In the genomic region with DNA sequence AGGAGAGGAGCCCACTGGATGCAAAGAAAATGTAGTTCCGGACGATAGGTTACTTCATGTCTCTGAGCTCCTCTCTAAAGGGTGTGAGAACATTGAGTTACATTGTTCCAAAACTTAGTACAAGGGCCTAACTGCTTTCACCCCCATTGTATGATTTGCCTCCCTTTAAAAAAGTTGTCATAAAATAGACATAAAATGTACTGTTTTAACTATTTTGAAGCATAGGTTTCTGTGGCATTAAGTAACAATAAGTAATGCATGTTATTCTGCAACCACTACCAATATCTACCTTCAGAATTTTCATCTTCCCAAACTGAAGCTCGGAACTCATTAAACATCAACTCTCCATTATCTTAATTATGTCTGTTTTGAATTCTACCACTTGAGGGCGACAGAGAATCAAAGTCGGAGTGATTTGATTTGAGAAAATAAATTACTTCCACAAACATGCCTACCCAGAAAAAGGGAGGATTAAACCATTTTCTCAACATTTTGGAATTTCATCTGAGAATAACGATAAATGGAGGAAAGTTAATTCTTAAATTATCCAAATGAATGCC, we compare ENCODE assay signal across 1 cellular context.
TF ChIP-seq lines count a peak whose summit lies in the region.

No MANE protein-coding gene starts in this region.

TF ChIP-seq in H1, 55 proteins besides CTCF, POLR2A, EP300 and RAD21:
- no peak for TF ChIP-seq USF2 (IDR thresholded peaks at IDR 0.05; ENCODE audit: low read length)
- no peak for TF ChIP-seq GABPA (IDR thresholded peaks at IDR 0.05; ENCODE audit: borderline replicate concordance, insufficient read depth, low read length)
- TF ChIP-seq SP1 (IDR thresholded peaks at IDR 0.05; ENCODE audit: low read depth, low read length), result no peak
- TF ChIP-seq HDAC2 (IDR thresholded peaks at IDR 0.05; ENCODE audit: borderline replicate concordance in 1 of 2, low read depth in 2 of 2, low read length in 2 of 2), result no peak
- TF ChIP-seq RNF2 (IDR thresholded peaks at IDR 0.05; ENCODE audit: borderline replicate concordance, low read depth, low read length, missing control alignments, poor library complexity, severe bottlenecking), result no peak
- no peak for TF ChIP-seq CTBP2 (IDR thresholded peaks at IDR 0.05; ENCODE audit: borderline replicate concordance, insufficient read depth, insufficient read length, low read length)
- TF ChIP-seq ATF3 (IDR thresholded peaks at IDR 0.05; ENCODE audit: insufficient read depth, low read depth, low read length), result no peak
- TF ChIP-seq, protein P1, sequence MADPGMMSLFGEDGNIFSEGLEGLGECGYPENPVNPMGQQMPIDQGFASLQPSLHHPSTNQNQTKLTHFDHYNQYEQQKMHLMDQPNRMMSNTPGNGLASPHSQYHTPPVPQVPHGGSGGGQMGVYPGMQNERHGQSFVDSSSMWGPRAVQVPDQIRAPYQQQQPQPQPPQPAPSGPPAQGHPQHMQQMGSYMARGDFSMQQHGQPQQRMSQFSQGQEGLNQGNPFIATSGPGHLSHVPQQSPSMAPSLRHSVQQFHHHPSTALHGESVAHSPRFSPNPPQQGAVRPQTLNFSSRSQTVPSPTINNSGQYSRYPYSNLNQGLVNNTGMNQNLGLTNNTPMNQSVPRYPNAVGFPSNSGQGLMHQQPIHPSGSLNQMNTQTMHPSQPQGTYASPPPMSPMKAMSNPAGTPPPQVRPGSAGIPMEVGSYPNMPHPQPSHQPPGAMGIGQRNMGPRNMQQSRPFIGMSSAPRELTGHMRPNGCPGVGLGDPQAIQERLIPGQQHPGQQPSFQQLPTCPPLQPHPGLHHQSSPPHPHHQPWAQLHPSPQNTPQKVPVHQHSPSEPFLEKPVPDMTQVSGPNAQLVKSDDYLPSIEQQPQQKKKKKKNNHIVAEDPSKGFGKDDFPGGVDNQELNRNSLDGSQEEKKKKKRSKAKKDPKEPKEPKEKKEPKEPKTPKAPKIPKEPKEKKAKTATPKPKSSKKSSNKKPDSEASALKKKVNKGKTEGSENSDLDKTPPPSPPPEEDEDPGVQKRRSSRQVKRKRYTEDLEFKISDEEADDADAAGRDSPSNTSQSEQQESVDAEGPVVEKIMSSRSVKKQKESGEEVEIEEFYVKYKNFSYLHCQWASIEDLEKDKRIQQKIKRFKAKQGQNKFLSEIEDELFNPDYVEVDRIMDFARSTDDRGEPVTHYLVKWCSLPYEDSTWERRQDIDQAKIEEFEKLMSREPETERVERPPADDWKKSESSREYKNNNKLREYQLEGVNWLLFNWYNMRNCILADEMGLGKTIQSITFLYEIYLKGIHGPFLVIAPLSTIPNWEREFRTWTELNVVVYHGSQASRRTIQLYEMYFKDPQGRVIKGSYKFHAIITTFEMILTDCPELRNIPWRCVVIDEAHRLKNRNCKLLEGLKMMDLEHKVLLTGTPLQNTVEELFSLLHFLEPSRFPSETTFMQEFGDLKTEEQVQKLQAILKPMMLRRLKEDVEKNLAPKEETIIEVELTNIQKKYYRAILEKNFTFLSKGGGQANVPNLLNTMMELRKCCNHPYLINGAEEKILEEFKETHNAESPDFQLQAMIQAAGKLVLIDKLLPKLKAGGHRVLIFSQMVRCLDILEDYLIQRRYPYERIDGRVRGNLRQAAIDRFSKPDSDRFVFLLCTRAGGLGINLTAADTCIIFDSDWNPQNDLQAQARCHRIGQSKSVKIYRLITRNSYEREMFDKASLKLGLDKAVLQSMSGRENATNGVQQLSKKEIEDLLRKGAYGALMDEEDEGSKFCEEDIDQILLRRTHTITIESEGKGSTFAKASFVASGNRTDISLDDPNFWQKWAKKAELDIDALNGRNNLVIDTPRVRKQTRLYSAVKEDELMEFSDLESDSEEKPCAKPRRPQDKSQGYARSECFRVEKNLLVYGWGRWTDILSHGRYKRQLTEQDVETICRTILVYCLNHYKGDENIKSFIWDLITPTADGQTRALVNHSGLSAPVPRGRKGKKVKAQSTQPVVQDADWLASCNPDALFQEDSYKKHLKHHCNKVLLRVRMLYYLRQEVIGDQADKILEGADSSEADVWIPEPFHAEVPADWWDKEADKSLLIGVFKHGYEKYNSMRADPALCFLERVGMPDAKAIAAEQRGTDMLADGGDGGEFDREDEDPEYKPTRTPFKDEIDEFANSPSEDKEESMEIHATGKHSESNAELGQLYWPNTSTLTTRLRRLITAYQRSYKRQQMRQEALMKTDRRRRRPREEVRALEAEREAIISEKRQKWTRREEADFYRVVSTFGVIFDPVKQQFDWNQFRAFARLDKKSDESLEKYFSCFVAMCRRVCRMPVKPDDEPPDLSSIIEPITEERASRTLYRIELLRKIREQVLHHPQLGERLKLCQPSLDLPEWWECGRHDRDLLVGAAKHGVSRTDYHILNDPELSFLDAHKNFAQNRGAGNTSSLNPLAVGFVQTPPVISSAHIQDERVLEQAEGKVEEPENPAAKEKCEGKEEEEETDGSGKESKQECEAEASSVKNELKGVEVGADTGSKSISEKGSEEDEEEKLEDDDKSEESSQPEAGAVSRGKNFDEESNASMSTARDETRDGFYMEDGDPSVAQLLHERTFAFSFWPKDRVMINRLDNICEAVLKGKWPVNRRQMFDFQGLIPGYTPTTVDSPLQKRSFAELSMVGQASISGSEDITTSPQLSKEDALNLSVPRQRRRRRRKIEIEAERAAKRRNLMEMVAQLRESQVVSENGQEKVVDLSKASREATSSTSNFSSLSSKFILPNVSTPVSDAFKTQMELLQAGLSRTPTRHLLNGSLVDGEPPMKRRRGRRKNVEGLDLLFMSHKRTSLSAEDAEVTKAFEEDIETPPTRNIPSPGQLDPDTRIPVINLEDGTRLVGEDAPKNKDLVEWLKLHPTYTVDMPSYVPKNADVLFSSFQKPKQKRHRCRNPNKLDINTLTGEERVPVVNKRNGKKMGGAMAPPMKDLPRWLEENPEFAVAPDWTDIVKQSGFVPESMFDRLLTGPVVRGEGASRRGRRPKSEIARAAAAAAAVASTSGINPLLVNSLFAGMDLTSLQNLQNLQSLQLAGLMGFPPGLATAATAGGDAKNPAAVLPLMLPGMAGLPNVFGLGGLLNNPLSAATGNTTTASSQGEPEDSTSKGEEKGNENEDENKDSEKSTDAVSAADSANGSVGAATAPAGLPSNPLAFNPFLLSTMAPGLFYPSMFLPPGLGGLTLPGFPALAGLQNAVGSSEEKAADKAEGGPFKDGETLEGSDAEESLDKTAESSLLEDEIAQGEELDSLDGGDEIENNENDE (IDR thresholded peaks at IDR 0.05; ENCODE audit: insufficient replicate concordance, low read length), result no peak
- no peak for TF ChIP-seq TEAD4 (IDR thresholded peaks at IDR 0.05; ENCODE audit: low read depth, low read length)
- TF ChIP-seq CBX8 (IDR thresholded peaks at IDR 0.05; ENCODE audit: borderline replicate concordance, low read depth, low read length), result no peak
- no peak for TF ChIP-seq TBP (IDR thresholded peaks at IDR 0.05; ENCODE audit: low read depth, low read length)
- TF ChIP-seq HDAC6 (IDR thresholded peaks at IDR 0.05; ENCODE audit: low read depth, low read length), result no peak
- TF ChIP-seq SAP30 (IDR thresholded peaks at IDR 0.05; ENCODE audit: insufficient read depth, insufficient replicate concordance, low read length), result no peak
- TF ChIP-seq SIRT6 (IDR thresholded peaks at IDR 0.05; ENCODE audit: low read length), result no peak
- no peak for TF ChIP-seq MAFK (IDR thresholded peaks at IDR 0.05; ENCODE audit: low read depth, low read length)
- TF ChIP-seq ATF2 (IDR thresholded peaks at IDR 0.05; ENCODE audit: low read length), result no peak
